In the genomic region with DNA sequence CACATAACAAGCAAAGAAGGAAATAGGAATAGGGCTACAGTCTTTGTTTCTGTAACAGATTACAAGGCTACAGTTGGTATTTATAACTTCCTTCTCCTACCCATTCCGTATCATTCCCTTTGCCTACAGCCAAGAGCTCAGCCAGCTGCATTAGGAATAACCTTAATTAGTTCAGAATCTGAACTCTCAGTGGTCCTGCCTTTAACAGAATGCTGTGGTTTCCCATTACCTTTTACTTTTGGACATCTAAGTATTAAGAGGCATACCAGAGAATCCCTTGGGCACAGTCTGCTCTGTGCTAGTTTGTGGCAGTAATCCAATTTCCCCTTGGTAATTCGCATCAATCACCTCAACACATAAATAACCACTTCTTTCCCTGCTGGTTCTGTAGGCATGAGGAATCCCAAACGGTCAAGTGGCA, we compare ENCODE assay signal across 15 cellular contexts. TPM values are rescaled to one million over a fixed set of nuclear protein-coding genes. Genes with fewer than 3 reads are reported as not detected.
DNase-seq lines count a peak whose midpoint lies in the region; TF ChIP-seq lines count a peak whose summit lies in the region.
"Had no signal": no experiment of that assay in that cellular context is flagged by ENCODE, and none has a peak within 500 bp of the region (broad histone marks: within the 10 kb centered on the region; RNA-seq: fewer than 3 reads in every experiment).

No MANE protein-coding gene starts in this region.

- peak overlapping the region; percentile 16 to 35 for H3K27ac ChIP-seq in coronary artery
- peak overlapping the region in 1 of 4 donors; percentile 3 for H3K27ac ChIP-seq in esophagus squamous epithelium
- no peak overlapping the region for H3K27ac ChIP-seq in testis

- H3K9me3 Mint-ChIP-seq in nephron progenitor cell (no peaks in the 10 kb centered on the region), endothelial cell (ENCODE audit: unreplicated experiment) (no peaks in the 10 kb centered on the region)
- H3K9me3 Mint-ChIP-seq: CD4-positive, alpha-beta T cell; stimulated activated naive CD8-positive, alpha-beta T cell treated with anti-CD3 and anti-CD28 coated beads, Interleukin-15, Interleukin-2, amounts not matched to agents 100 ng/mL and 50 ng/mL, for 24 hours had no signal

- 34 to 43% methylated on average over 2 to 3 of the region's 3 CpGs for WGBS in esophagus squamous epithelium, 2 donors
- WGBS in testis, 2 donors, result 36 to 38% methylated on average over 3 of the region's 3 CpGs

- H3K4me3 Mint-ChIP-seq in nephron progenitor cell (no peak overlapping the region), endothelial cell (ENCODE audit: unreplicated experiment) (no peak overlapping the region)
- H3K4me3 Mint-ChIP-seq: CD4-positive, alpha-beta T cell; stimulated activated naive CD8-positive, alpha-beta T cell treated with anti-CD3 and anti-CD28 coated beads, Interleukin-15, Interleukin-2, amounts not matched to agents 100 ng/mL and 50 ng/mL, for 24 hours had no signal

- intact Hi-C loops in esophagus squamous epithelium (cut with DNase I) (no loop called here), testis (cut with DNase I; ENCODE audit: low total_unique reads) (no loop called here)

- no peak overlapping the region for H3K4me3 ChIP-seq in coronary artery
- H3K4me3 ChIP-seq in esophagus squamous epithelium, result no peak overlapping the region
- no peak overlapping the region for H3K4me3 ChIP-seq in testis
- H3K4me3 ChIP-seq: ovary had no signal

- H3K36me3 ChIP-seq in esophagus squamous epithelium (peaks cover 0 to 29% (median 3%) of the 10 kb centered on the region in 3 donors), testis (ENCODE audit: low read depth, missing control alignments) (no peaks in the 10 kb centered on the region)
- H3K36me3 ChIP-seq: ovary had no signal

- H3K4me1 Mint-ChIP-seq in nephron progenitor cell, result peaks cover 24% of the 10 kb centered on the region
- H3K4me1 Mint-ChIP-seq in endothelial cell (ENCODE audit: unreplicated experiment), result peaks cover 3% of the 10 kb centered on the region

- H3K36me3 Mint-ChIP-seq in nephron progenitor cell (ENCODE audit: low read depth), result peaks cover 47% of the 10 kb centered on the region
- H3K36me3 Mint-ChIP-seq in endothelial cell (ENCODE audit: low read depth, unreplicated experiment), result no peaks in the 10 kb centered on the region

- DNase-seq in DMS79 (lab: John Stamatoyannopoulos, UW), result peak; percentile 0
- peak; percentile 2 to 29 for DNase-seq in NCI-H446 (lab: John Stamatoyannopoulos, UW)
- DNase-seq in coronary artery (ENCODE audit: low spot score), result no peak
- peak; percentile 18 for DNase-seq in nephron progenitor cell
- DNase-seq in GF-D8 (lab: John Stamatoyannopoulos, UW), result no peak
- DNase-seq in esophagus squamous epithelium (lab: John Stamatoyannopoulos, UW), result no peak
- DNase-seq in testis, result no peak
- no peak for DNase-seq in endothelial cell (ENCODE audit: low spot score)
- DNase-seq: CD4-positive, alpha-beta T cell; cortex of kidney; H7; NCI-H1417 treated with DMSO at 0.1 percent for 48 hours; ovary; stimulated activated CD4-positive, alpha-beta T cell treated with anti-CD3 and anti-CD28 coated beads, Interleukin-4, amount 100 ng/mL, for 1 hour had no signal

- no peak for TF ChIP-seq POLR2A in esophagus squamous epithelium (IDR thresholded peaks at IDR 0.05)
- no peak for TF ChIP-seq POLR2A in testis (IDR thresholded peaks at IDR 0.05)

- H3K27me3 Mint-ChIP-seq in nephron progenitor cell (ENCODE audit: low read depth, poor library complexity) (no peaks in the 10 kb centered on the region), endothelial cell (ENCODE audit: unreplicated experiment) (no peaks in the 10 kb centered on the region)
- H3K27me3 Mint-ChIP-seq: CD4-positive, alpha-beta T cell; stimulated activated naive CD8-positive, alpha-beta T cell treated with anti-CD3 and anti-CD28 coated beads, Interleukin-15, Interleukin-2, amounts not matched to agents 100 ng/mL and 50 ng/mL, for 24 hours had no signal

- H3K27me3 ChIP-seq in esophagus squamous epithelium, result no peaks in the 10 kb centered on the region
- no peaks in the 10 kb centered on the region for H3K27me3 ChIP-seq in testis
- H3K27me3 ChIP-seq: ovary had no signal

- TF ChIP-seq CTCF in coronary artery (IDR thresholded peaks at IDR 0.05) (no peak), nephron progenitor cell (IDR thresholded peaks at IDR 0.05) (no peak), esophagus squamous epithelium (IDR thresholded peaks at IDR 0.05) (no peak), testis (IDR thresholded peaks at IDR 0.05) (no peak), endothelial cell (IDR thresholded peaks at IDR 0.05; ENCODE audit: unreplicated experiment) (no peak)

- H3K4me1 ChIP-seq in esophagus squamous epithelium, result peaks cover 0 to 5% (median 0%) of the 10 kb centered on the region in 3 donors
- peaks cover 9% of the 10 kb centered on the region for H3K4me1 ChIP-seq in testis

- peak overlapping the region; percentile 41 for H3K27ac Mint-ChIP-seq in nephron progenitor cell
- no peak overlapping the region for H3K27ac Mint-ChIP-seq in endothelial cell (ENCODE audit: unreplicated experiment)
- H3K27ac Mint-ChIP-seq: CD4-positive, alpha-beta T cell; stimulated activated naive CD8-positive, alpha-beta T cell treated with anti-CD3 and anti-CD28 coated beads, Interleukin-15, Interleukin-2, amounts not matched to agents 100 ng/mL and 50 ng/mL, for 24 hours had no signal

- H3K9me3 ChIP-seq in esophagus squamous epithelium (no peaks in the 10 kb centered on the region), testis (no peaks in the 10 kb centered on the region)
- H3K9me3 ChIP-seq: ovary had no signal

RNA-seq across cellular contexts. Expression of gene PKD2L2, which starts 44.2 kb away (rescaled TPM):
- total RNA-seq in esophagus squamous epithelium, result not detected
- 1 to 10 TPM; 2.0 to 7.4 TPM for total RNA-seq in testis
- 23.4 TPM for polyA plus RNA-seq in testis (ENCODE audit: insufficient read depth, low read depth, low replicate concordance)
- not detected for total RNA-seq in endothelial cell (ENCODE audit: unreplicated experiment)
- total RNA-seq: CD4-positive, alpha-beta T cell; H7 had no signal

Comparison
In these comparisons a context has a peak if more than half of its experiments do, and no peak if none do; other contexts are left out.
1. DNase-seq: peak in DMS79 (single experiment), NCI-H446 (2 of 2) and nephron progenitor cell (single experiment); none in coronary artery (single experiment), GF-D8 (single experiment), esophagus squamous epithelium (single experiment), testis (single experiment) and endothelial cell (single experiment).
2. H3K27ac ChIP-seq: peak in coronary artery (2 of 2); none in testis (0 of 2).